In genomic region chr7:82481499-82482097, GRCh38 we compare ENCODE assay signal across 8 cellular contexts. TPM values are rescaled to one million over a fixed set of nuclear protein-coding genes. Genes with fewer than 3 reads are reported as not detected.
DNase-seq lines count a peak whose midpoint lies in the region; ATAC-seq and TF ChIP-seq lines count a peak whose summit lies in the region.

No MANE protein-coding gene starts in this region.

- no peak overlapping the region for H3K4me3 ChIP-seq in OCI-LY3 (ENCODE audit: low read length)
- H3K4me3 ChIP-seq in esophagus squamous epithelium: no peak overlapping the region
- H3K4me3 ChIP-seq in retinal pigment epithelial cell (ENCODE audit: low read length): no peak overlapping the region
- H3K4me3 ChIP-seq in naive thymus-derived CD4-positive, alpha-beta T cell (ENCODE audit: low read length): no peak overlapping the region

- H3K4me1 ChIP-seq in OCI-LY3 (ENCODE audit: low read length) (no peaks in the 10 kb centered on the region), esophagus squamous epithelium (no peaks in the 10 kb centered on the region)
- H3K4me1 ChIP-seq in naive thymus-derived CD4-positive, alpha-beta T cell (ENCODE audit: control insufficient read depth in 2 of 2, insufficient read depth in 2 of 2, low read length in 2 of 2): no peaks in the 10 kb centered on the region

- ATAC-seq in HG02642 (IDR thresholded peaks at IDR 0.05; ENCODE audit: poor library complexity, unreplicated experiment) (peak; percentile 48), GM18519 (IDR thresholded peaks at IDR 0.05; ENCODE audit: low FRiP score, unreplicated experiment) (no peak)
- no peak for ATAC-seq in naive thymus-derived CD4-positive, alpha-beta T cell

- CTCF ChIA-PET in naive thymus-derived CD4-positive, alpha-beta T cell (lab: Charles Lee): no interaction called here

- DNase-seq in NCI-H524 (lab: John Stamatoyannopoulos, UW): peak; percentile 3 to 28
- DNase-seq in NCI-H524 treated with DMSO at 0.1 percent for 48 hours (lab: John Stamatoyannopoulos, UW): no peak
- no peak for DNase-seq in esophagus squamous epithelium (lab: John Stamatoyannopoulos, UW)
- DNase-seq in retinal pigment epithelial cell (ENCODE audit: low read depth): no peak
- DNase-seq in naive thymus-derived CD4-positive, alpha-beta T cell: no peak

- no peaks in the 10 kb centered on the region for H3K4me1 Mint-ChIP-seq in naive thymus-derived CD4-positive, alpha-beta T cell

- H4K20me1 ChIP-seq in OCI-LY3 (ENCODE audit: insufficient read depth, low read length): no peaks in the 10 kb centered on the region

- peak overlapping the region; percentile 12 for H3K4me2 ChIP-seq in OCI-LY3 (ENCODE audit: low read length)

- WGBS in esophagus squamous epithelium, 2 donors: 82 to 84% methylated on average over 3 of the region's 3 CpGs

- no peak overlapping the region for H2AFZ ChIP-seq in OCI-LY3 (ENCODE audit: low read depth, low read length)

- no peak overlapping the region for H3K4me3 Mint-ChIP-seq in naive thymus-derived CD4-positive, alpha-beta T cell

- H3K36me3 ChIP-seq in OCI-LY3 (replicated peaks; ENCODE audit: low read depth, low read length) (no peaks in the 10 kb centered on the region), esophagus squamous epithelium (no peaks in the 10 kb centered on the region)
- no peaks in the 10 kb centered on the region for H3K36me3 ChIP-seq in naive thymus-derived CD4-positive, alpha-beta T cell (ENCODE audit: control insufficient read depth in 2 of 3, insufficient read depth in 3 of 3, low read length in 3 of 3)

- no peak overlapping the region for H3K9ac ChIP-seq in OCI-LY3 (ENCODE audit: low read length)

- TF ChIP-seq CTCF in OCI-LY3 (IDR thresholded peaks at IDR 0.05; ENCODE audit: low read depth, low read length) (peak; percentile 76), esophagus squamous epithelium (IDR thresholded peaks at IDR 0.05) (peak in 5 of 6 experiments; percentile 41 to 78 (median 69)), retinal pigment epithelial cell (conservative IDR thresholded peaks at IDR 0.05; ENCODE audit: low read depth, low read length) (peak; percentile 78)

- POLR2A ChIA-PET in naive thymus-derived CD4-positive, alpha-beta T cell (lab: Charles Lee): no interaction called here

- intact Hi-C loops in esophagus squamous epithelium (cut with DNase I): no loop called here
- intact Hi-C loops in naive thymus-derived CD4-positive, alpha-beta T cell (cut with micrococcal nuclease): loop anchor here in 1 of 2 donors (5.0 kb wide), 1 partner anchor 999 kb away; no protein-coding TSS in a partner anchor

- H3K9me3 Mint-ChIP-seq in naive thymus-derived CD4-positive, alpha-beta T cell: peaks cover 0 to 7% (median 0%) of the 10 kb centered on the region in 11 donors

- no peaks in the 10 kb centered on the region for H3K9me3 ChIP-seq in OCI-LY3 (ENCODE audit: insufficient read depth, low read length)
- H3K9me3 ChIP-seq in esophagus squamous epithelium: peaks cover 0 to under 1% (median 0%) of the 10 kb centered on the region in 3 donors
- H3K9me3 ChIP-seq in naive thymus-derived CD4-positive, alpha-beta T cell (ENCODE audit: control insufficient read depth in 2 of 3, low read length in 3 of 3): no peaks in the 10 kb centered on the region

- H3K36me3 Mint-ChIP-seq in naive thymus-derived CD4-positive, alpha-beta T cell: no peaks in the 10 kb centered on the region

- H3K27ac ChIP-seq in OCI-LY3 (ENCODE audit: low read length): no peak overlapping the region
- H3K27ac ChIP-seq in esophagus squamous epithelium: no peak overlapping the region
- H3K27ac ChIP-seq in naive thymus-derived CD4-positive, alpha-beta T cell (ENCODE audit: low read depth, low read length): no peak overlapping the region

- H3K79me2 ChIP-seq in OCI-LY3 (ENCODE audit: low read length): no peaks in the 10 kb centered on the region

- no peaks in the 10 kb centered on the region for H3K27me3 Mint-ChIP-seq in naive thymus-derived CD4-positive, alpha-beta T cell

- H3K27ac Mint-ChIP-seq in naive thymus-derived CD4-positive, alpha-beta T cell: no peak overlapping the region

- TF ChIP-seq POLR2A in esophagus squamous epithelium (IDR thresholded peaks at IDR 0.05): no peak

- H3K27me3 ChIP-seq in OCI-LY3 (ENCODE audit: low read depth, low read length) (no peaks in the 10 kb centered on the region), esophagus squamous epithelium (no peaks in the 10 kb centered on the region)
- no peaks in the 10 kb centered on the region for H3K27me3 ChIP-seq in naive thymus-derived CD4-positive, alpha-beta T cell (ENCODE audit: control insufficient read depth in 2 of 2, insufficient read depth in 2 of 2, low read length in 2 of 2)

RNA-seq across cellular contexts. Expression of gene CACNA2D1, which starts 38.0 kb away (rescaled TPM):
- 10 to 100 TPM in 1 of 4 donors, 1 to 10 TPM in 1, under 1 TPM in 2; 0.30 to 12.8 (median 2.4) TPM for total RNA-seq in esophagus squamous epithelium
- total RNA-seq in naive thymus-derived CD4-positive, alpha-beta T cell: not detected
- polyA plus RNA-seq in naive thymus-derived CD4-positive, alpha-beta T cell: not detected

Comparison
In these comparisons a context has a peak if more than half of its experiments do, and no peak if none do; other contexts are left out.
1. DNase-seq: peak in NCI-H524 (2 of 2); none in NCI-H524 treated with DMSO at 0.1 percent for 48 hours (single experiment), esophagus squamous epithelium (single experiment), retinal pigment epithelial cell (single experiment) and naive thymus-derived CD4-positive, alpha-beta T cell (0 of 9).
2. Peak in every context shown above with its lines, with median percentiles within 50 percentile points of each other: CTCF ChIP-seq.